In the genomic region with DNA sequence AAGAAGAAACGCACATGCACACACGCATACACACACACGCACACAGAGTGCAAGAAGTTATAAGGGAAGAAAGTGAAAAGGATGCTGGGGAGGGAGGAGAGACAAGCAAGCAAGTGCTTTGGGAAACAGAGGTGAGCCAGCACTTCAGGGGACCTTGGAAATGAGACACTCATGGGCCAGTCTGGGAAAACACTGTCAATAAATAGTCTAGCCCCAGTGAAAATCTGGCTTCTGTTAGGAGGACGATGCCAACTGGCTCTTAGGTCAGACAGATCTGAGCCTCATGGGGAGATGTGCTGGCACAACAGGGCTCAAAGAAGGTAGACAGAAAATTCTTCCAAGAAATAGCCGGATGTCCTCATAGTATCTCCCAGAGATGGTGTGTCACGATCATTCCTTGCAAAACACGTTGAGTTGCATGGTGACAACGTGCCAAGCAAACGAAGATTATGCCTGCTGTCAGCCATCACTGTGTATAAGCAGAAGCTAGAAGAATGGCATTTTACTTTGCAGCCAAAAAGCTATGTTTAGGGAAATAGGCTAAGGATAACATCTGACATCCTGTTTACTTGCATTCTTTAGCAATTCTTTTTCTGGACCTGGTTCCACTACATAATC, we compare ENCODE assay signal across 8 cellular contexts.
A peak's percentile ranks its signal among the peaks of the same experiment; 100 is the strongest.
DNase-seq lines count a peak whose midpoint lies in the region; ATAC-seq and TF ChIP-seq lines count a peak whose summit lies in the region.

No MANE protein-coding gene starts in this region.

- no peak for TF ChIP-seq CTCF in HFF-Myc (IDR thresholded peaks at IDR 0.05; ENCODE audit: low read depth, low read length, missing control alignments)

- no peaks in the 10 kb centered on the region for H3K27me3 Mint-ChIP-seq in activated naive CD8-positive, alpha-beta T cell treated with anti-CD3 and anti-CD28 coated beads, Interleukin-2, amount 50 U/mL, for 24 hours

- no peaks in the 10 kb centered on the region for H4K20me1 ChIP-seq in BLaER1

- H3K4me3 ChIP-seq in BLaER1 (peak overlapping the region; percentile 59), HFF-Myc (replicated peaks; ENCODE audit: low read depth, low read length) (peak overlapping the region; percentile 38), muscle layer of duodenum (ENCODE audit: low read depth in 1 of 2, low read length in 2 of 2) (peak overlapping the region; percentile 51 to 58)

- peak overlapping the region; percentile 69; the same call in 1 of the 2 replicates for H3K9ac ChIP-seq in BLaER1

- peaks cover 3% of the 10 kb centered on the region for H3K36me3 Mint-ChIP-seq in activated naive CD8-positive, alpha-beta T cell treated with anti-CD3 and anti-CD28 coated beads, Interleukin-2, amount 50 U/mL, for 24 hours (ENCODE audit: low read depth)

- H3K4me1 ChIP-seq in BLaER1 = peaks cover 24% of the 10 kb centered on the region
- peaks cover 0 to 5% of the 10 kb centered on the region in 2 donors for H3K4me1 ChIP-seq in muscle layer of duodenum (ENCODE audit: control insufficient read depth in 1 of 2, insufficient read depth in 2 of 2, low read length in 2 of 2)

- peak overlapping the region; percentile 92 for H3K27ac Mint-ChIP-seq in activated naive CD8-positive, alpha-beta T cell treated with anti-CD3 and anti-CD28 coated beads, Interleukin-2, amount 50 U/mL, for 24 hours

- H3K27me3 ChIP-seq in BLaER1 (peaks cover 72% of the 10 kb centered on the region), muscle layer of duodenum (ENCODE audit: low read depth, low read length) (no peaks in the 10 kb centered on the region)

- H3K9me3 Mint-ChIP-seq in activated naive CD8-positive, alpha-beta T cell treated with anti-CD3 and anti-CD28 coated beads, Interleukin-2, amount 50 U/mL, for 24 hours = no peaks in the 10 kb centered on the region

- H3K4me3 Mint-ChIP-seq in activated naive CD8-positive, alpha-beta T cell treated with anti-CD3 and anti-CD28 coated beads, Interleukin-2, amount 50 U/mL, for 24 hours = peak overlapping the region; percentile 91

- H3K4me1 Mint-ChIP-seq in activated naive CD8-positive, alpha-beta T cell treated with anti-CD3 and anti-CD28 coated beads, Interleukin-2, amount 50 U/mL, for 24 hours = peaks cover 58% of the 10 kb centered on the region

- H3K27ac ChIP-seq in BLaER1 (peak overlapping the region; percentile 79), muscle layer of duodenum (ENCODE audit: low read length) (peak overlapping the region; percentile 67)

- H3K36me3 ChIP-seq in BLaER1 (no peaks in the 10 kb centered on the region), muscle layer of duodenum (ENCODE audit: control insufficient read depth in 1 of 2, insufficient read depth in 2 of 2, low read length in 2 of 2) (no peaks in the 10 kb centered on the region)

- DNase-seq in HFF-Myc (ENCODE audit: extremely low read depth, low read depth) = no peak
- no peak for DNase-seq in activated naive CD8-positive, alpha-beta T cell treated with anti-CD3 and anti-CD28 coated beads, Interleukin-2, amount 50 U/mL, for 24 hours
- DNase-seq in NCI-H1105 (lab: John Stamatoyannopoulos, UW) = no peak
- DNase-seq in iPS-NIHi7 (ENCODE audit: extremely low spot score) = no peak

- peak overlapping the region; percentile 68 for H3K4me2 ChIP-seq in BLaER1

- no peak for ATAC-seq in activated naive CD8-positive, alpha-beta T cell treated with anti-CD3 and anti-CD28 coated beads, Interleukin-2, amount 50 U/mL, for 24 hours
- no peak for ATAC-seq in HG02678 (IDR thresholded peaks at IDR 0.05; ENCODE audit: unreplicated experiment)
- ATAC-seq in HG03139 (IDR thresholded peaks at IDR 0.05; ENCODE audit: unreplicated experiment) = no peak

- H3K9me3 ChIP-seq in BLaER1 (0 out of 2 replicates have a peak, but pooled peaks cover 6% of the 10 kb centered on the region), muscle layer of duodenum (ENCODE audit: control insufficient read depth in 1 of 2, low read length in 2 of 2) (no peaks in the 10 kb centered on the region)
